ENCODE assay signal across 8 cellular contexts in the genomic region with DNA sequence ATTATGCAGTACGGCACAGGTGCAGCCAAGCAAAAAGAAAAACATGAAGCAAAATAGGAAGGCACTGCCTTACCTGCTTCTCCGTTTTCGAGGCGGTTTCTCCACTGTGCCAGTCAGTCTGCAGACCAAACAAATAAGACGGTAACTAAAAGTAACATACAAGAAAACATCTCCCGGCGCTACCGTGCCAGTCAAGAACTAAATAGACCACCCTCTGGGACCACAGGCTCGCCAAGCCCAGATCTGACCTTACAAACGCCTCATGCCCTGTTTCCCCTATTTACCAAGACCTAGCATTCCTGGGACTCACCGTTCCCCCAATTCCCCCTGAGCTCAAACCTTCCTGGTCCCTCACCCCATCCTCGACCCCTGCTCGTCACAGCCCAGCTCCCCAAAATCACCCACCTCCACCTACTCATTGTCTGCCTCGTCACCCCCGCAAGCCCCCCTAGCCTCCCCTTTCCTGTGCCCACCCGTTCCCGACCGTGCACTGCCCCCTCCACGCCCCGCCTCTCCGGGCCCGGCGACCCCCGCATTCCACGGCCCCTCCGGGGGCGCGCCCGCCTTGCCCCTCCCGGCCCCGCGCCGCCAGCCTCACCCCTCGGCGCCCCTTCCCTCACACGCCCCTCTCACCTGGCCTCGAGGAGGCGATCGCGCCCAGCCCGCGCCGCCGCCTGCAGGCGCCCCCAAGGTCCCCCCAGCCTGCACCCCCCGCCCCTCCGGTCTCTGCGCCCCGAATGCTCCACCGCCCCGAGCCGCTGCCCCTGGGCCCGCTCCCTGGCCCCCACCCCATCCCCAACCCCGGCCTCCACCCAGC. TPM values are rescaled to one million over a fixed set of nuclear protein-coding genes. Genes with fewer than 3 reads are reported as not detected.
DNase-seq lines count a peak whose midpoint lies in the region; TF ChIP-seq lines count a peak whose summit lies in the region.

No MANE protein-coding gene starts in this region.

- H2AK5ac ChIP-seq in H9 (ENCODE audit: insufficient read length, low read length) = no peak overlapping the region

- H3K36me3 ChIP-seq in muscle layer of colon (ENCODE audit: insufficient read depth, low read length) = no peaks in the 10 kb centered on the region

- peaks cover 3% of the 10 kb centered on the region; the same call in 1 of the 2 replicates for H3K79me2 ChIP-seq in H9 (ENCODE audit: insufficient read depth, low read length)

- no peak overlapping the region for H3K18ac ChIP-seq in H9 (ENCODE audit: insufficient read length, low read depth, low read length)

- H4K91ac ChIP-seq in H9 (ENCODE audit: insufficient read length, low read depth, low read length) = no peak overlapping the region

- no peak overlapping the region for H4K5ac ChIP-seq in H9 (ENCODE audit: insufficient read length, low read depth, low read length)

- peak overlapping the region; percentile 90 for H3K4me2 ChIP-seq in H9 (ENCODE audit: insufficient read depth, insufficient read length, low read length)

- no peaks in the 10 kb centered on the region for H4K20me1 ChIP-seq in H9 (ENCODE audit: control insufficient read depth, insufficient read depth, insufficient read length)

- no peak overlapping the region for H3T11ph ChIP-seq in H9 (ENCODE audit: low read length)

- H3K23me2 ChIP-seq in H9 (ENCODE audit: insufficient read length, low read depth, low read length, poor library complexity, severe bottlenecking) = peaks cover 4% of the 10 kb centered on the region

- H3K4me1 ChIP-seq in H9 (ENCODE audit: insufficient read depth, low read length) (no peaks in the 10 kb centered on the region), muscle layer of colon (ENCODE audit: insufficient read depth, low read length) (peaks cover 19% of the 10 kb centered on the region)

- no peak overlapping the region for H3K23ac ChIP-seq in H9 (ENCODE audit: insufficient read length, low read depth, low read length)

- H3K27ac Mint-ChIP-seq in H9 (peak overlapping the region; percentile 76 to 99 (median 97)), chondrocyte (ENCODE audit: unreplicated experiment) (peak overlapping the region; percentile 80)

- TF ChIP-seq CTCF in H9 (conservative IDR thresholded peaks at IDR 0.05) = no peak; the same call in 2 of the 3 replicates
- TF ChIP-seq CTCF in RWPE1 (conservative IDR thresholded peaks at IDR 0.05; ENCODE audit: low read depth) = no peak
- no peak for TF ChIP-seq CTCF in chondrocyte (IDR thresholded peaks at IDR 0.05)

- peak overlapping the region; percentile 52 to 62 for H3K4me3 ChIP-seq in muscle layer of colon (ENCODE audit: low read depth in 1 of 2, low read length in 2 of 2)

- peak overlapping the region; percentile 79 for H3K9ac ChIP-seq in H9 (ENCODE audit: extremely low read depth, insufficient read length, low read length)
- H3K9ac ChIP-seq in muscle layer of colon (ENCODE audit: low read length) = no peak overlapping the region

- no peak overlapping the region for H2BK20ac ChIP-seq in H9 (ENCODE audit: low read depth, low read length, poor library complexity, severe bottlenecking)

- H3K4me3 Mint-ChIP-seq in H9 (peak overlapping the region; percentile 89 to 100), chondrocyte (ENCODE audit: unreplicated experiment) (peak overlapping the region; percentile 94)

- no peak overlapping the region for H3K56ac ChIP-seq in H9 (ENCODE audit: insufficient read length, low read depth, low read length)

- H3K4ac ChIP-seq in H9 (ENCODE audit: low read depth, low read length) = no peak overlapping the region

- POLR2A ChIA-PET in RWPE1 (lab: Yijun Ruan, JAX; ENCODE audit: low non-redundant PET) = no interaction called here

- no peak overlapping the region for H2BK5ac ChIP-seq in H9 (ENCODE audit: insufficient read length, low read length)

- WGBS in H9 (ENCODE audit: extremely low coverage, insufficient read length, low lambda C conversion rate) = no CpG with 5 or more reads among the region's 54 CpGs

- H3K14ac ChIP-seq in H9 (ENCODE audit: insufficient read depth, low read length) = no peak overlapping the region

- H3K27me3 ChIP-seq in H9 (ENCODE audit: insufficient read depth, low read length) = no peaks in the 10 kb centered on the region
- no peaks in the 10 kb centered on the region for H3K27me3 ChIP-seq in muscle layer of colon (ENCODE audit: control insufficient read depth in 1 of 2, insufficient read depth in 2 of 2, low read length in 2 of 2)

- peaks cover 10 to 19% of the 10 kb centered on the region in 2 experiments for H3K4me1 Mint-ChIP-seq in H9
- peaks cover 11% of the 10 kb centered on the region for H3K4me1 Mint-ChIP-seq in chondrocyte (ENCODE audit: low read depth)

- H2BK12ac ChIP-seq in H9 (ENCODE audit: insufficient read length, low read depth, low read length) = no peak overlapping the region

- H2AFZ ChIP-seq in H9 (ENCODE audit: low read length) = no peak overlapping the region

- H3K9me3 ChIP-seq in H9 (ENCODE audit: control insufficient read depth, low read depth, low read length) = no peaks in the 10 kb centered on the region
- no peaks in the 10 kb centered on the region for H3K9me3 ChIP-seq in muscle layer of colon (ENCODE audit: low read length)

- H3K79me1 ChIP-seq in H9 (ENCODE audit: insufficient read depth, low read depth, low read length, poor library complexity, severe bottlenecking) = no peaks in the 10 kb centered on the region

- DNase-seq in Daoy (ENCODE audit: low read depth) = peak; percentile 15
- DNase-seq in H9 = peak; percentile 31
- DNase-seq in RWPE1 (ENCODE audit: low spot score) = peak; percentile 27
- DNase-seq in chondrocyte (ENCODE audit: low spot score) = no peak
- DNase-seq in NCI-H2196 (lab: John Stamatoyannopoulos, UW; ENCODE audit: unreplicated experiment) = no peak
- DNase-seq in AG20443 (ENCODE audit: low spot score) = no peak
- no peak for DNase-seq in T1000 (lab: John Stamatoyannopoulos, UW)

- CTCF ChIA-PET in RWPE1 (lab: Yijun Ruan, JAX) = interaction anchor here (0.5 to 1.8 kb wide), 13 partner anchors 12 to 1521 kb away, joined by 3 to 8 read pairs (median 4); partner anchors contain the start of gene WDR38

- H3K27ac ChIP-seq in H9 (ENCODE audit: insufficient read length, low read depth, low read length) (no peak overlapping the region), RWPE1 (peak overlapping the region; percentile 68), muscle layer of colon (ENCODE audit: low read depth, low read length) (peak overlapping the region; percentile 40)

- no peak overlapping the region for H2BK15ac ChIP-seq in H9 (ENCODE audit: low read depth, low read length)

- H3K9me3 Mint-ChIP-seq in H9 (no peaks in the 10 kb centered on the region), chondrocyte (ENCODE audit: low read depth) (no peaks in the 10 kb centered on the region)

- H3K27me3 Mint-ChIP-seq in H9 (ENCODE audit: low read depth) = no peaks in the 10 kb centered on the region
- H3K27me3 Mint-ChIP-seq in chondrocyte (ENCODE audit: low read depth) = no peaks in the 10 kb centered on the region

- peaks cover 1 to 27% (median 11%) of the 10 kb centered on the region in 3 experiments for H3K36me3 Mint-ChIP-seq in H9 (ENCODE audit: insufficient read depth in 1 of 3, low read depth in 3 of 3)
- H3K36me3 Mint-ChIP-seq in chondrocyte (ENCODE audit: low read depth) = peaks cover 3% of the 10 kb centered on the region

- no peak overlapping the region for H2BK120ac ChIP-seq in H9 (ENCODE audit: low read depth, low read length, poor library complexity, severe bottlenecking)

- no peak overlapping the region for H4K8ac ChIP-seq in H9 (replicated peaks; ENCODE audit: insufficient read length, low read depth, low read length)

RNA-seq across cellular contexts. Expression of gene SCAI, which starts 0.6 kb away (rescaled TPM):
- total RNA-seq in Daoy (2014; rRNA removed; shearing (Covaris generic)) = 4.9 and 10.8 TPM in 2 replicates
- total RNA-seq in H9 (2021) (14.1 and 15.5 TPM in 2 replicates), chondrocyte (5.1 to 6.0 TPM (median 5.4 TPM) in 3 replicates)

RNA-seq across cellular contexts. Expression of gene PPP6C, which starts 46.8 kb away (rescaled TPM):
- 59.9 and 67.7 TPM in 2 replicates for total RNA-seq in Daoy (2014; rRNA removed; shearing (Covaris generic))
- 48.0 and 53.3 TPM in 2 replicates for total RNA-seq in H9 (2021)
- 31.8 to 39.8 TPM (median 35.3 TPM) in 3 replicates for total RNA-seq in chondrocyte

RNA-seq across cellular contexts. Expression of gene RABEPK, which starts 57.6 kb away (rescaled TPM):
- 38.0 and 49.0 TPM in 2 replicates for total RNA-seq in Daoy (2014; rRNA removed; shearing (Covaris generic))
- total RNA-seq in H9 (2021) (21.8 and 24.4 TPM in 2 replicates), chondrocyte (25.3 to 31.8 TPM (median 27.0 TPM) in 3 replicates)

Comparison
In these comparisons a context has a peak if more than half of its experiments do, and no peak if none do; other contexts are left out.
1. DNase-seq: peak in Daoy (single experiment), H9 (single experiment) and RWPE1 (single experiment); none in chondrocyte (single experiment), NCI-H2196 (single experiment), AG20443 (single experiment) and T1000 (single experiment).